Comparison of ENCODE assay signal across 8 cellular contexts in genomic region chr7:140640060-140640611, GRCh38. TPM values are rescaled to one million over a fixed set of nuclear protein-coding genes. Genes with fewer than 3 reads are reported as not detected.
A peak's percentile ranks its signal among the peaks of the same experiment; 100 is the strongest.
DNase-seq lines count a peak whose midpoint lies in the region; ATAC-seq and TF ChIP-seq lines count a peak whose summit lies in the region.

No MANE protein-coding gene starts in this region.

- H3K9me3 ChIP-seq in NT2/D1 (ENCODE audit: insufficient read depth, low read length), result no peaks in the 10 kb centered on the region
- no peaks in the 10 kb centered on the region for H3K9me3 ChIP-seq in ectodermal cell (ENCODE audit: control insufficient read depth, low read length)
- no peaks in the 10 kb centered on the region for H3K9me3 ChIP-seq in tibial nerve

- H3K4me3 Mint-ChIP-seq in memory B cell, result peak overlapping the region; percentile 84

- 0% methylated on average over 71 of the region's 71 CpGs for WGBS in ectodermal cell, 2 experiments
- 1% methylated on average over 17 to 33 of the region's 71 CpGs for WGBS in tibial nerve, 2 donors

- peaks cover 7% of the 10 kb centered on the region for H3K9me3 Mint-ChIP-seq in memory B cell

- TF ChIP-seq EP300 in tibial nerve (IDR thresholded peaks at IDR 0.05), result no peak

- no peaks in the 10 kb centered on the region for H3K27me3 ChIP-seq in NT2/D1 (ENCODE audit: insufficient read depth, insufficient read length)
- peaks cover 23% of the 10 kb centered on the region for H3K27me3 ChIP-seq in ectodermal cell (ENCODE audit: control insufficient read depth, insufficient read depth, low read length, poor library complexity, severe bottlenecking)
- H3K27me3 ChIP-seq in tibial nerve, result peaks cover 0 to 24% of the 10 kb centered on the region in 2 donors

- peak; percentile 24 to 29 for DNase-seq in NCI-H2081 (lab: John Stamatoyannopoulos, UW)
- no peak for DNase-seq in NCI-H2081 treated with DMSO at 0.1 percent for 48 hours (lab: John Stamatoyannopoulos, UW)
- no peak for DNase-seq in NT2/D1 (ENCODE audit: low read depth, low spot score)
- peak in 1 of 2 donors; percentile 33 for DNase-seq in memory B cell (ENCODE audit: low spot score in 2 of 2)
- DNase-seq in tibial nerve (ENCODE audit: low spot score in 2 of 2), result no peak
- DNase-seq in ureter (ENCODE audit: low spot score), result no peak

- H3K4me3 ChIP-seq in NT2/D1 (ENCODE audit: insufficient read length, low read depth), result peak overlapping the region; percentile 75
- peak overlapping the region; percentile 55 for H3K4me3 ChIP-seq in ectodermal cell (ENCODE audit: insufficient read depth, low read depth, low read length)
- peak overlapping the region; percentile 51 to 87 (median 70) for H3K4me3 ChIP-seq in tibial nerve

- H3K4me1 Mint-ChIP-seq in memory B cell, result peaks cover 15% of the 10 kb centered on the region

- no peak overlapping the region for H3K27ac Mint-ChIP-seq in memory B cell

- H3K27me3 Mint-ChIP-seq in memory B cell, result peaks cover 32% of the 10 kb centered on the region

- H3K27ac ChIP-seq in ectodermal cell (ENCODE audit: insufficient read depth, low read depth, low read length, poor library complexity, severe bottlenecking) (peak overlapping the region; percentile 44), tibial nerve (peak overlapping the region; percentile 78 to 86 (median 78))

- H3K4me1 ChIP-seq in NT2/D1 (ENCODE audit: insufficient read depth, insufficient read length) (peaks cover 13% of the 10 kb centered on the region), ectodermal cell (ENCODE audit: control insufficient read depth, insufficient read depth, low read length) (peaks cover 31% of the 10 kb centered on the region), tibial nerve (peaks cover 0 to 66% (median 23%) of the 10 kb centered on the region in 4 donors)

- H3K36me3 ChIP-seq in NT2/D1 (ENCODE audit: insufficient read depth, insufficient read length, low read length) (peaks cover 2% of the 10 kb centered on the region), ectodermal cell (ENCODE audit: control insufficient read depth, insufficient read depth, low read length) (no peaks in the 10 kb centered on the region), tibial nerve (no peaks in the 10 kb centered on the region)

- no peak for TF ChIP-seq POLR2A in tibial nerve (IDR thresholded peaks at IDR 0.05)

- ATAC-seq in memory B cell (ENCODE audit: low read depth) (peak; percentile 46), GM19397 (IDR thresholded peaks at IDR 0.05; ENCODE audit: unreplicated experiment) (no peak)

- H3K36me3 Mint-ChIP-seq in memory B cell, result peaks cover 8% of the 10 kb centered on the region

- H3K9ac ChIP-seq in NT2/D1 (ENCODE audit: insufficient read length, low read depth), result peak overlapping the region; percentile 85

- no peak for TF ChIP-seq CTCF in tibial nerve (IDR thresholded peaks at IDR 0.05)

RNA-seq across cellular contexts. Expression of gene DENND2A, which starts 0.5 kb away (rescaled TPM):
- 35.7 TPM for polyA plus RNA-seq in ectodermal cell (2013, experiment 1 of 4)
- polyA plus RNA-seq in ectodermal cell (2013, experiment 2 of 4), result 40.2 TPM
- 24.3 TPM for polyA plus RNA-seq in ectodermal cell (2013, experiment 3 of 4)
- polyA plus RNA-seq in ectodermal cell (2013, experiment 4 of 4), result 29.5 TPM
- 10 to 100 TPM; 18.3 to 28.0 (median 24.2) TPM for total RNA-seq in tibial nerve
- 14.9 TPM for total RNA-seq in ureter

RNA-seq across cellular contexts. Expression of gene ADCK2, which starts 32.6 kb away (rescaled TPM):
- polyA plus RNA-seq in ectodermal cell (2013, experiment 1 of 4), result 6.5 TPM
- 7.2 TPM for polyA plus RNA-seq in ectodermal cell (2013, experiment 2 of 4)
- polyA plus RNA-seq in ectodermal cell (2013, experiment 3 of 4), result 5.1 TPM
- 4.9 TPM for polyA plus RNA-seq in ectodermal cell (2013, experiment 4 of 4)
- total RNA-seq in tibial nerve, result 10 to 100 TPM; 20.7 to 34.5 (median 26.7) TPM
- total RNA-seq in ureter, result 28.9 TPM

RNA-seq across cellular contexts. Expression of gene NDUFB2, which starts 56.4 kb away (rescaled TPM):
- 182 TPM for polyA plus RNA-seq in ectodermal cell (2013, experiment 1 of 4)
- 170 TPM for polyA plus RNA-seq in ectodermal cell (2013, experiment 2 of 4)
- 207 TPM for polyA plus RNA-seq in ectodermal cell (2013, experiment 3 of 4)
- 207 TPM for polyA plus RNA-seq in ectodermal cell (2013, experiment 4 of 4)
- total RNA-seq in tibial nerve (100 to 1,000 TPM; 122 to 288 (median 162) TPM), ureter (180 TPM)

Comparison
In these comparisons a context has a peak if more than half of its experiments do, and no peak if none do; other contexts are left out.
1. DNase-seq: peak in NCI-H2081 (2 of 2); none in NCI-H2081 treated with DMSO at 0.1 percent for 48 hours (single experiment), NT2/D1 (single experiment), tibial nerve (0 of 2) and ureter (single experiment).
2. Peak in every context shown above with its lines, with median percentiles within 50 percentile points of each other: H3K4me3 ChIP-seq.